In the genomic region with DNA sequence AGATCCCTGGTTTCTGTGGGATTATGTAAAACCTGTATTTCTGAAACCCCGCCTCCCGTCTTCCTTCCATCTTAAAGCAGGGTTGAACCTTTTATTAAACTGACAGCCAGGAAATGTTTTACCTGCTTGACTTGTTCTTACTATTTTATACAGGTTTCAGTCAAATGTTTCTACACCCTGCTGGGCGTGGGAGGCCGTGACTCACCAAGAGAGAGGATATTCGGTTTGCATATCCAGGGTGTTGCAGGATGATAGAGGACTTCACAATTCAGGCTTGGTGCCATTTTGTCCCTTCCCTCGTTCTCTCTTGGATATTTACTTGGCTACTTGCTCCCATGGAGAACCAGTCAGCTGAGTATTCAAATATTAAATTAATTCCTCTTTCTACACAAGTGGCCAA, we compare ENCODE assay signal across 8 cellular contexts.
DNase-seq lines count a peak whose midpoint lies in the region; ATAC-seq, FAIRE-seq and TF ChIP-seq lines count a peak whose summit lies in the region.

No MANE protein-coding gene starts in this region.

- ATAC-seq in GM21576 (IDR thresholded peaks at IDR 0.05; ENCODE audit: unreplicated experiment), result peak; percentile 58

- peaks cover 0 to 5% of the 10 kb centered on the region in 2 donors for H3K4me1 ChIP-seq in small intestine (ENCODE audit: control insufficient read depth in 2 of 2, insufficient read depth in 1 of 2, low read depth in 1 of 2, low read length in 1 of 2)

- no peak for TF ChIP-seq CTCF in epithelial cell of esophagus (IDR thresholded peaks at IDR 0.05; ENCODE audit: insufficient read depth, low read depth, low read length, missing control alignments)

- 71 to 84% (median 82%) methylated on average over 6 of the region's 6 CpGs for WGBS in small intestine, 3 donors

- DNase-seq in epithelial cell of esophagus (ENCODE audit: low read depth), result peak; percentile 98
- peak; percentile 75 for DNase-seq in stimulated activated CD8-positive, alpha-beta memory T cell treated with anti-CD3 and anti-CD28 coated beads, Interleukin-4, amount 100 ng/mL, for 48 hours
- DNase-seq in COR-L47 (lab: John Stamatoyannopoulos, UW), result no peak
- no peak for DNase-seq in SK-N-DZ (ENCODE audit: low spot score)
- DNase-seq in small intestine, result no peak
- no peak for DNase-seq in NK-92 treated with Interleukin-12 subunit alpha and Interleukin-12 subunit beta, amount 100 ng/mL, for 24 hours (lab: John Stamatoyannopoulos, UW)

- FAIRE-seq in small intestine (lab: Jason Lieb, UNC), result no peak

- no peak for TF ChIP-seq RAD21 in Ishikawa (IDR thresholded peaks at IDR 0.05; ENCODE audit: low read depth)

- no peak overlapping the region for H3K27ac ChIP-seq in small intestine (ENCODE audit: low read depth in 1 of 2, low read length in 1 of 2)

- H3K4me3 ChIP-seq in epithelial cell of esophagus (ENCODE audit: low read length), result no peak overlapping the region
- no peak overlapping the region for H3K4me3 ChIP-seq in small intestine (ENCODE audit: low read depth in 1 of 2, low read length in 2 of 2)

- no peaks in the 10 kb centered on the region for H3K27me3 ChIP-seq in small intestine (ENCODE audit: control insufficient read depth in 2 of 2, insufficient read depth in 2 of 2, low read length in 2 of 2)

- H3K9me3 ChIP-seq in small intestine (ENCODE audit: control insufficient read depth, low read depth), result no peaks in the 10 kb centered on the region

- peak; percentile 72; the same call in 1 of the 2 replicates for TF ChIP-seq EP300 in Ishikawa (IDR thresholded peaks at IDR 0.05; ENCODE audit: borderline replicate concordance)

- no peaks in the 10 kb centered on the region for H3K36me3 ChIP-seq in small intestine (ENCODE audit: control insufficient read depth in 2 of 2, insufficient read depth in 2 of 2, low read length in 2 of 2)

TF ChIP-seq in Ishikawa, 13 proteins besides CTCF, POLR2A, EP300 and RAD21:
- peak; percentile 37; the same call in 1 of the 2 replicates for TF ChIP-seq MAX (IDR thresholded peaks at IDR 0.05)
- peak; percentile 32; the same call in 1 of the 2 replicates for TF ChIP-seq TEAD4 (IDR thresholded peaks at IDR 0.05)
- peak; percentile 12; the same call in 1 of the 2 replicates for TF ChIP-seq CEBPB (IDR thresholded peaks at IDR 0.05)
- TF ChIP-seq TAF1 (IDR thresholded peaks at IDR 0.05; ENCODE audit: low read depth), result no peak
- TF ChIP-seq TCF12 (IDR thresholded peaks at IDR 0.05; ENCODE audit: low read depth), result peak; percentile 70
- no peak for TF ChIP-seq CREB1 (IDR thresholded peaks at IDR 0.05; ENCODE audit: low read depth)
- TF ChIP-seq FOXM1 (IDR thresholded peaks at IDR 0.05; ENCODE audit: borderline replicate concordance, low read depth), result peak; percentile 28; the same call in 1 of the 2 replicates
- peak; percentile 78 for TF ChIP-seq EGR1 (IDR thresholded peaks at IDR 0.05)
- no peak for TF ChIP-seq USF1 (IDR thresholded peaks at IDR 0.05)
- no peak for TF ChIP-seq ZBTB7A (IDR thresholded peaks at IDR 0.05; ENCODE audit: low read depth)
- TF ChIP-seq NFIC (IDR thresholded peaks at IDR 0.05), result peak; percentile 43; the same call in 1 of the 2 replicates
- no peak for TF ChIP-seq REST (IDR thresholded peaks at IDR 0.05; ENCODE audit: low read depth)
- TF ChIP-seq YY1 (IDR thresholded peaks at IDR 0.05; ENCODE audit: low read depth), result peak; percentile 55
TF ChIP-seq in Ishikawa: peak in this region for 8.

Comparison
In these comparisons a context has a peak if more than half of its experiments do, and no peak if none do; other contexts are left out.
1. DNase-seq: peak in epithelial cell of esophagus (single experiment) and stimulated activated CD8-positive, alpha-beta memory T cell treated with anti-CD3 and anti-CD28 coated beads, Interleukin-4, amount 100 ng/mL, for 48 hours (single experiment); none in COR-L47 (single experiment), SK-N-DZ (single experiment), small intestine (single experiment) and NK-92 treated with Interleukin-12 subunit alpha and Interleukin-12 subunit beta, amount 100 ng/mL, for 24 hours (single experiment).